15 cellular contexts compared by ENCODE assay signal in the genomic region with DNA sequence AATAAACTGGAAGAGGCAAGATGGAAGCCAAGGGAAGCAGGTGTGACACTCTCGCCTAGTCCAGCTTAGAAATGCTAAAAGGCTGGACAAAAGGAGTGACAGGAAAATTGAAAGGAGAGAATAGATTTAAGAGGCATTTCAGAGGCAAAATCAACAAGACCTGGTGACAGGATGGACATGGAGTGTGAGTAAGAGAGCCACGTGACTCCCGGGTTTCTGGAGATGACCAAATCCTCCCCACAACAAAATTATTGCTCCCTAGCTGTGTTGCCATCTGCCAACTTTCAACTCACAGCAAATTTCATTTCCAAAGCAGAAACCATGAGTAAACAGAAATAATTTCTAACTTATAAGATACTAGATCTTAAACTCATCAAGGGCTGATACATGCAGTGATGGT. TPM values are rescaled to one million over a fixed set of nuclear protein-coding genes. Genes with fewer than 3 reads are reported as not detected.
A peak's percentile ranks its signal among the peaks of the same experiment; 100 is the strongest.
DNase-seq lines count a peak whose midpoint lies in the region; ATAC-seq and TF ChIP-seq lines count a peak whose summit lies in the region.
"Had no signal": no experiment of that assay in that cellular context is flagged by ENCODE, and none has a peak within 500 bp of the region (broad histone marks: within the 10 kb centered on the region; RNA-seq: fewer than 3 reads in every experiment).

No MANE protein-coding gene starts in this region.

- no peak overlapping the region for H3K4me3 ChIP-seq in lower lobe of right lung

- no peak overlapping the region for H3K27ac ChIP-seq in lower lobe of right lung
- H3K27ac ChIP-seq: HL-60 had no signal

- intact Hi-C loops in lower lobe of right lung (cut with DNase I): no loop called here

- DNase-seq in HT1080 (ENCODE audit: low read depth) (peak; percentile 29), NCI-H774 (lab: John Stamatoyannopoulos, UW) (peak; percentile 77), cerebellum (ENCODE audit: low spot score) (peak; percentile 77), stromal cell of bone marrow (ENCODE audit: low read depth) (peak; percentile 64), lower lobe of right lung (no peak), globus pallidus (ENCODE audit: low spot score) (no peak), left lobe of liver (ENCODE audit: low spot score) (no peak)
- DNase-seq: CD4-positive, CD25-positive, alpha-beta regulatory T cell; MV-4-11; NCI-H146; NCI-H2081; NCI-H524; SHP77 had no signal

- peaks cover 52% of the 10 kb centered on the region for H3K36me3 ChIP-seq in lower lobe of right lung

- no peaks in the 10 kb centered on the region for H3K9me3 ChIP-seq in lower lobe of right lung

- ATAC-seq in lower lobe of right lung (no peak), left lobe of liver (no peak)
- ATAC-seq: SK-N-SH treated with all-trans-retinoic acid at 6 μM for 48 hours had no signal

- no peak for TF ChIP-seq CTCF in lower lobe of right lung (IDR thresholded peaks at IDR 0.05)

- no peaks in the 10 kb centered on the region for H3K27me3 ChIP-seq in lower lobe of right lung (ENCODE audit: low read depth)

- no peaks in the 10 kb centered on the region for H3K4me1 ChIP-seq in lower lobe of right lung

RNA-seq across cellular contexts. Expression of gene MTHFS, which starts 52.6 kb away (rescaled TPM):
- total RNA-seq in HT1080 (2014; rRNA removed; shearing (Covaris generic)): 29.6 and 41.8 TPM in 2 replicates
- 40.6 and 42.0 TPM in 2 replicates for polyA plus RNA-seq in HT1080 (2015; cell fraction: cytosol; rRNA removed)
- 13.6 and 16.6 TPM in 2 replicates for polyA plus RNA-seq in HT1080 (2015; cell fraction: nucleus; rRNA removed)
- 18.4 TPM for total RNA-seq in cerebellum
- total RNA-seq in lower lobe of right lung: 37.4 TPM
- 164 TPM for total RNA-seq in left lobe of liver

Comparison
In these comparisons a context has a peak if more than half of its experiments do, and no peak if none do; other contexts are left out.
1. DNase-seq: peak in HT1080 (single experiment), NCI-H774 (single experiment), cerebellum (single experiment) and stromal cell of bone marrow (single experiment); none in lower lobe of right lung (single experiment), globus pallidus (single experiment) and left lobe of liver (single experiment).